Comparison of ENCODE assay signal across 11 cellular contexts in the genomic region with DNA sequence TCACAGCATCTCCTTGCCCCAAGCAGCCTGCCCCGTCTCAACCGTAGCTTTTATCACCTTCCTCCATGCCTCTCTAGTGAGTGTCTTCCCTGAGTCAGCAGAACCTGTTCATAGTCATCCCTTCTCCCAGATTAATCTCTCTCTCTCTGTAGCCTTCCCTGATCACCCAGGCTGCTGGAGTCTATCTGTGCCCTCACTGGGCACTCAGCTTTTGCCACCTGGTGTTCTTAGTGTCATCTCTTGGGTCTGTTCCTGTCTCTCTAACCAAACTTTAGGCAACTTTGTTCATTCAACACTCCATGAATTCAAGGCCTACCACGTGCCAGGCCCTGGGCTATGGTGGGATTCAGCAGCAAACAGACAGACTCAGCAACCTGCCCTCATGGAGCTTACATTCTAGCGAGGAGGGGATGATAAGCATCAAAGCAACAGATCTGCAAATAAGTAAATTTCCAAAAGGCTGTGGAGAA.
DNase-seq lines count a peak whose midpoint lies in the region; ATAC-seq and TF ChIP-seq lines count a peak whose summit lies in the region.
"Had no signal": no experiment of that assay in that cellular context is flagged by ENCODE, and none has a peak within 500 bp of the region (broad histone marks: within the 10 kb centered on the region; RNA-seq: fewer than 3 reads in every experiment).

No MANE protein-coding gene starts in this region.

- H3F3A ChIP-seq in smooth muscle cell (ENCODE audit: low read depth): peaks cover 13% of the 10 kb centered on the region

- H3K4me3 ChIP-seq in smooth muscle cell (no peak overlapping the region), esophagus squamous epithelium (no peak overlapping the region)
- H3K4me3 ChIP-seq: HAP-1 had no signal

- no peak overlapping the region for H3K4me2 ChIP-seq in smooth muscle cell

- no peak overlapping the region for H2AFZ ChIP-seq in smooth muscle cell (ENCODE audit: low read depth)

- peak overlapping the region; percentile 41 for H3K27ac ChIP-seq in smooth muscle cell (ENCODE audit: low read depth)
- no peak overlapping the region for H3K27ac ChIP-seq in esophagus squamous epithelium

- ATAC-seq in activated CD8-positive, alpha-beta T cell treated with anti-CD3 and anti-CD28 coated beads, Interleukin-2, amount 10 ng/mL, durations not matched to agents 7 days and 5 days: no peak
- ATAC-seq in left cardiac atrium (peak in 1 of 2 donors; percentile 3), GM21576 (IDR thresholded peaks at IDR 0.05; ENCODE audit: unreplicated experiment) (no peak)

- H4K20me1 ChIP-seq in smooth muscle cell (ENCODE audit: low read depth): no peaks in the 10 kb centered on the region

- WGBS in smooth muscle cell (ENCODE audit: low lambda C conversion rate): 60% methylated on average over 4 of the region's 4 CpGs
- 84 to 89% methylated on average over 4 of the region's 4 CpGs for WGBS in esophagus squamous epithelium, 2 donors

- peaks cover 17% of the 10 kb centered on the region for H3K27me3 Mint-ChIP-seq in HFFc6 (ENCODE audit: insufficient read depth)
- H3K27me3 Mint-ChIP-seq in activated CD8-positive, alpha-beta T cell treated with anti-CD3 and anti-CD28 coated beads, Interleukin-2, amount 10 ng/mL, durations not matched to agents 7 days and 5 days (ENCODE audit: low read depth): peaks cover 4% of the 10 kb centered on the region

- H3K9ac ChIP-seq in smooth muscle cell (ENCODE audit: low read depth): no peak overlapping the region

- POLR2A ChIA-PET in activated CD8-positive, alpha-beta T cell treated with anti-CD3 and anti-CD28 coated beads, Interleukin-2, amount 10 ng/mL, durations not matched to agents 7 days and 5 days (lab: Charles Lee): no interaction called here

- no peaks in the 10 kb centered on the region for H3K27me3 ChIP-seq in smooth muscle cell (ENCODE audit: low read depth)
- no peaks in the 10 kb centered on the region for H3K27me3 ChIP-seq in esophagus squamous epithelium

- H3K9me3 ChIP-seq in smooth muscle cell (replicated peaks; ENCODE audit: low read depth) (no peaks in the 10 kb centered on the region), esophagus squamous epithelium (no peaks in the 10 kb centered on the region)
- H3K9me3 ChIP-seq: HAP-1 had no signal

- DNase-seq in HFFc6: peak; percentile 44
- no peak for DNase-seq in activated CD8-positive, alpha-beta T cell treated with anti-CD3 and anti-CD28 coated beads, Interleukin-2, amount 10 ng/mL, durations not matched to agents 7 days and 5 days
- peak; percentile 7 for DNase-seq in left cardiac atrium
- no peak for DNase-seq in smooth muscle cell (lab: John Stamatoyannopoulos, UW; ENCODE audit: unreplicated experiment)
- DNase-seq in dermis blood vessel endothelial cell: no peak
- no peak for DNase-seq in esophagus squamous epithelium (lab: John Stamatoyannopoulos, UW)
- DNase-seq: Karpas-422, mesendoderm, NCI-H524 treated with DMSO at 0.1 percent for 48 hours had no signal

- intact Hi-C loops in left cardiac atrium (cut with DNase I) (no loop called here), esophagus squamous epithelium (cut with DNase I) (no loop called here)

- H3K9me3 Mint-ChIP-seq in HFFc6: no peaks in the 10 kb centered on the region
- no peaks in the 10 kb centered on the region for H3K9me3 Mint-ChIP-seq in activated CD8-positive, alpha-beta T cell treated with anti-CD3 and anti-CD28 coated beads, Interleukin-2, amount 10 ng/mL, durations not matched to agents 7 days and 5 days (ENCODE audit: insufficient read depth)

- H3K4me1 ChIP-seq in smooth muscle cell (ENCODE audit: low read depth) (peaks cover 12% of the 10 kb centered on the region), esophagus squamous epithelium (peaks cover 0 to 13% (median 11%) of the 10 kb centered on the region in 3 donors)
- H3K4me1 ChIP-seq: HAP-1 had no signal

- no peak for TF ChIP-seq POLR2A in esophagus squamous epithelium (IDR thresholded peaks at IDR 0.05)

- peaks cover 14% of the 10 kb centered on the region for H3K79me2 ChIP-seq in smooth muscle cell (ENCODE audit: low read depth)

- H3K36me3 Mint-ChIP-seq in HFFc6 (ENCODE audit: low read depth): peaks cover 53% of the 10 kb centered on the region
- H3K36me3 Mint-ChIP-seq in activated CD8-positive, alpha-beta T cell treated with anti-CD3 and anti-CD28 coated beads, Interleukin-2, amount 10 ng/mL, durations not matched to agents 7 days and 5 days (ENCODE audit: low read depth): no peaks in the 10 kb centered on the region

- no peak for TF ChIP-seq CTCF in HFFc6 (IDR thresholded peaks at IDR 0.05)
- TF ChIP-seq CTCF in smooth muscle cell (IDR thresholded peaks at IDR 0.05; ENCODE audit: borderline replicate concordance, insufficient read depth, poor library complexity, severe bottlenecking): no peak
- TF ChIP-seq CTCF in esophagus squamous epithelium (IDR thresholded peaks at IDR 0.05): no peak

- no peak overlapping the region for H3K4me3 Mint-ChIP-seq in HFFc6
- no peak overlapping the region for H3K4me3 Mint-ChIP-seq in activated CD8-positive, alpha-beta T cell treated with anti-CD3 and anti-CD28 coated beads, Interleukin-2, amount 10 ng/mL, durations not matched to agents 7 days and 5 days

- no peaks in the 10 kb centered on the region for H3K36me3 ChIP-seq in smooth muscle cell (ENCODE audit: low read depth)
- H3K36me3 ChIP-seq in esophagus squamous epithelium: peaks cover 0 to 23% (median 0%) of the 10 kb centered on the region in 3 donors
- H3K36me3 ChIP-seq: HAP-1 had no signal

- CTCF ChIA-PET in activated CD8-positive, alpha-beta T cell treated with anti-CD3 and anti-CD28 coated beads, Interleukin-2, amount 10 ng/mL, durations not matched to agents 7 days and 5 days (lab: Charles Lee): no interaction called here

- peaks cover 41% of the 10 kb centered on the region for H3K4me1 Mint-ChIP-seq in HFFc6 (ENCODE audit: low read depth)
- H3K4me1 Mint-ChIP-seq in activated CD8-positive, alpha-beta T cell treated with anti-CD3 and anti-CD28 coated beads, Interleukin-2, amount 10 ng/mL, durations not matched to agents 7 days and 5 days (ENCODE audit: low read depth): peaks cover 10% of the 10 kb centered on the region

- H3K27ac Mint-ChIP-seq in HFFc6: peak overlapping the region; percentile 4; the same call in 1 of the 2 replicates
- peak overlapping the region; percentile 16 for H3K27ac Mint-ChIP-seq in activated CD8-positive, alpha-beta T cell treated with anti-CD3 and anti-CD28 coated beads, Interleukin-2, amount 10 ng/mL, durations not matched to agents 7 days and 5 days

Comparison
In these comparisons a context has a peak if more than half of its experiments do, and no peak if none do; other contexts are left out.
1. DNase-seq: peak in HFFc6 (single experiment) and left cardiac atrium (single experiment); none in activated CD8-positive, alpha-beta T cell treated with anti-CD3 and anti-CD28 coated beads, Interleukin-2, amount 10 ng/mL, durations not matched to agents 7 days and 5 days (single experiment), smooth muscle cell (single experiment), dermis blood vessel endothelial cell (single experiment) and esophagus squamous epithelium (single experiment).